ENCODE assay signal across 21 cellular contexts in genomic region chr5:86626149-86626548, GRCh38. TPM values are rescaled to one million over a fixed set of nuclear protein-coding genes. Genes with fewer than 3 reads are reported as not detected.
DNase-seq lines count a peak whose midpoint lies in the region; ATAC-seq, FAIRE-seq and TF ChIP-seq lines count a peak whose summit lies in the region.
"Had no signal": no experiment of that assay in that cellular context is flagged by ENCODE, and none has a peak within 500 bp of the region (broad histone marks: within the 10 kb centered on the region; RNA-seq: fewer than 3 reads in every experiment).

No MANE protein-coding gene starts in this region.

- H3K4me1 ChIP-seq in K562 (replicated peaks in 1 of 2; ENCODE audit: control insufficient read depth in 2 of 2, insufficient read depth in 2 of 2, low read length in 2 of 2) (peaks cover 0 to 3% of the 10 kb centered on the region in 2 experiments; a peak in 1 of 5 replicates), trophoblast cell (ENCODE audit: control insufficient read depth in 1 of 2, insufficient read depth in 2 of 2, low read length in 2 of 2) (no peaks in the 10 kb centered on the region), transverse colon (no peaks in the 10 kb centered on the region)
- H3K4me1 ChIP-seq: Caco-2 had no signal

- FAIRE-seq in K562 (lab: Jason Lieb, UNC) = no peak
- FAIRE-seq: HepG2 had no signal

- H3K4me1 Mint-ChIP-seq in activated naive CD4-positive, alpha-beta T cell treated with anti-CD3 and anti-CD28 coated beads for 36 hours (ENCODE audit: low read depth) = no peaks in the 10 kb centered on the region

- H3K79me1 ChIP-seq in trophoblast cell (ENCODE audit: low read length) = no peaks in the 10 kb centered on the region

- H3K9me1 ChIP-seq in K562 (ENCODE audit: control insufficient read depth, insufficient read depth, low read length) = no peaks in the 10 kb centered on the region

- in situ Hi-C loops in K562 (cut with MboI) (no loop called here), transverse colon (cut with MboI; ENCODE audit: low pct_ligation_motif_present in 1 of 4, low pct_unique_long_range_greater_than_20kb in 1 of 4, low sequenced_read_pairs in 3 of 4) (no loop called here)

- peaks cover 6% of the 10 kb centered on the region for H3K36me3 Mint-ChIP-seq in activated naive CD4-positive, alpha-beta T cell treated with anti-CD3 and anti-CD28 coated beads for 36 hours (ENCODE audit: low read depth)

- no peak overlapping the region for H3K27ac Mint-ChIP-seq in activated naive CD4-positive, alpha-beta T cell treated with anti-CD3 and anti-CD28 coated beads for 36 hours
- H3K27ac Mint-ChIP-seq: CD4-positive, alpha-beta T cell; H9 had no signal

- no peak overlapping the region for H3K4ac ChIP-seq in trophoblast cell (ENCODE audit: low read depth, low read length)

- TF ChIP-seq POLR2A in K562 (conservative IDR thresholded peaks at IDR 0.05) (no peak), transverse colon (IDR thresholded peaks at IDR 0.05) (no peak)

- no peak overlapping the region for H2AFZ ChIP-seq in K562 (ENCODE audit: low read depth, low read length)
- no peak overlapping the region for H2AFZ ChIP-seq in trophoblast cell (ENCODE audit: insufficient read depth, low read length, poor library complexity)

- no peaks in the 10 kb centered on the region for H4K20me1 ChIP-seq in K562 (replicated peaks; ENCODE audit: control insufficient read depth, insufficient read depth, low read length)

- no peak overlapping the region for H4K12ac ChIP-seq in trophoblast cell (ENCODE audit: low read depth, low read length)

- H3K9me3 Mint-ChIP-seq in activated naive CD4-positive, alpha-beta T cell treated with anti-CD3 and anti-CD28 coated beads for 36 hours = no peaks in the 10 kb centered on the region
- H3K9me3 Mint-ChIP-seq: CD4-positive, alpha-beta T cell; H9 had no signal

- no peak overlapping the region for H3K4me3 Mint-ChIP-seq in activated naive CD4-positive, alpha-beta T cell treated with anti-CD3 and anti-CD28 coated beads for 36 hours
- H3K4me3 Mint-ChIP-seq: CD4-positive, alpha-beta T cell; H9 had no signal

- no peak overlapping the region for H2BK12ac ChIP-seq in trophoblast cell (ENCODE audit: low read length)

- H2BK5ac ChIP-seq in trophoblast cell (ENCODE audit: low read depth, low read length, poor library complexity) = no peak overlapping the region

- no peak overlapping the region for H3K23ac ChIP-seq in trophoblast cell (ENCODE audit: low read length)

- POLR2A ChIA-PET in K562 (lab: Yijun Ruan, JAX) = interaction anchor here (1.0 kb wide), 1 partner anchor 124 kb away, joined by 3 read pairs; no protein-coding TSS in a partner anchor

- no TSS peak for BruUV-seq in K562 (replicated peaks; lab: Mats Ljungman, UMichigan)

- H3K9ac ChIP-seq in K562 (ENCODE audit: insufficient read depth in 1 of 2, low read depth in 2 of 2, low read length in 2 of 2) = no peak overlapping the region
- peak overlapping the region; percentile 33 for H3K9ac ChIP-seq in trophoblast cell (ENCODE audit: low read length)

- H4K91ac ChIP-seq in trophoblast cell (ENCODE audit: low read depth, low read length) = no peak overlapping the region

- H3K79me2 ChIP-seq in K562 (ENCODE audit: control insufficient read depth, insufficient read depth, low read length) (no peaks in the 10 kb centered on the region), trophoblast cell (ENCODE audit: control insufficient read depth, insufficient read depth, low read length, poor library complexity) (no peaks in the 10 kb centered on the region)

- no peak overlapping the region for H3K18ac ChIP-seq in trophoblast cell (ENCODE audit: low read length)

- no peaks in the 10 kb centered on the region for H3K27me3 Mint-ChIP-seq in activated naive CD4-positive, alpha-beta T cell treated with anti-CD3 and anti-CD28 coated beads for 36 hours (ENCODE audit: low read depth)

- H3K14ac ChIP-seq in trophoblast cell (ENCODE audit: low read length) = no peak overlapping the region

- no peak for TF ChIP-seq CTCF in K562 (IDR thresholded peaks at IDR 0.05 in 2 of 3, conservative IDR thresholded peaks at IDR 0.05 in 1 of 3; ENCODE audit: insufficient read depth in 2 of 3, low read depth in 1 of 3, low read length in 3 of 3)
- TF ChIP-seq CTCF in transverse colon (IDR thresholded peaks at IDR 0.05) = no peak

- no peak overlapping the region for H2AK5ac ChIP-seq in trophoblast cell (ENCODE audit: low read length)

- H3K27ac ChIP-seq in K562 (ENCODE audit: extremely low read depth, low read depth, low read length) (no peak overlapping the region), trophoblast cell (ENCODE audit: low read depth, low read length) (no peak overlapping the region), transverse colon (no peak overlapping the region)
- H3K27ac ChIP-seq: HL-60 had no signal

- H3K4me2 ChIP-seq in K562 (ENCODE audit: insufficient read depth, low read length) = no peak overlapping the region
- no peak overlapping the region for H3K4me2 ChIP-seq in trophoblast cell (ENCODE audit: low read length)

- ATAC-seq in K562 = no peak
- ATAC-seq: HepG2 had no signal

- no peaks in the 10 kb centered on the region for H3K27me3 ChIP-seq in K562 (ENCODE audit: control insufficient read depth in 2 of 2, insufficient read depth in 2 of 2, low read length in 2 of 2)
- no peaks in the 10 kb centered on the region for H3K27me3 ChIP-seq in trophoblast cell (ENCODE audit: insufficient read depth, low read length)
- H3K27me3 ChIP-seq in transverse colon = peaks cover 13% of the 10 kb centered on the region

- no peak overlapping the region for H3K4me3 ChIP-seq in K562
- H3K4me3 ChIP-seq in trophoblast cell (ENCODE audit: low read depth, low read length) = no peak overlapping the region
- no peak overlapping the region for H3K4me3 ChIP-seq in transverse colon

- no peak overlapping the region for H4K8ac ChIP-seq in trophoblast cell (ENCODE audit: low read depth, low read length)

- no peak overlapping the region for H2BK120ac ChIP-seq in trophoblast cell (ENCODE audit: insufficient read depth, low read length, poor library complexity)

- no peaks in the 10 kb centered on the region for H3K9me3 ChIP-seq in K562 (replicated peaks; ENCODE audit: control insufficient read depth, insufficient read depth, low read depth, low read length)
- no peaks in the 10 kb centered on the region for H3K9me3 ChIP-seq in trophoblast cell (ENCODE audit: insufficient read depth, low read depth, low read length)
- no peaks in the 10 kb centered on the region for H3K9me3 ChIP-seq in transverse colon
- H3K9me3 ChIP-seq: Caco-2 had no signal

- no peak for TF ChIP-seq RAD21 in Ishikawa (IDR thresholded peaks at IDR 0.05; ENCODE audit: low read depth)
- no peak for TF ChIP-seq RAD21 in K562 (CRISPR knock-in tag; conservative IDR thresholded peaks at IDR 0.05 in 1 of 2, IDR thresholded peaks at IDR 0.05 in 1 of 2)

- peak; percentile 10 for DNase-seq in activated naive CD4-positive, alpha-beta T cell treated with anti-CD3 and anti-CD28 coated beads for 36 hours
- DNase-seq in activated naive CD4-positive, alpha-beta T cell (lab: John Stamatoyannopoulos, UW) = no peak
- DNase-seq in K562 (ENCODE audit: extremely low read depth in 1 of 4, low spot score in 3 of 4) = no peak
- DNase-seq in trophoblast cell = no peak
- no peak for DNase-seq in transverse colon
- DNase-seq in stimulated activated naive CD4-positive, alpha-beta T cell treated with Interleukin-2 at 50 U/mL for 16 hours (lab: John Stamatoyannopoulos, UW) = no peak
- DNase-seq: Caco-2; CD4-positive, alpha-beta T cell; DMS 273 treated with DMSO at 0.1 percent for 48 hours; DMS79 treated with DMSO at 0.1 percent for 48 hours; H9; KG1; NCI-H1105; NCI-H146; NCI-H2029; NCI-H446 treated with DMSO at 0.1 percent for 48 hours; NCI-H526 treated with DMSO at 0.1 percent for 48 hours; Right ventricle myocardium superior had no signal

- intact Hi-C loops in activated naive CD4-positive, alpha-beta T cell treated with anti-CD3 and anti-CD28 coated beads for 36 hours (cut with micrococcal nuclease) = no loop called here
- intact Hi-C loops in K562 (cut with micrococcal nuclease) = no loop called here
- intact Hi-C loops in transverse colon (cut with DNase I; ENCODE audit: low total_unique reads) = no loop called here

- CTCF ChIA-PET in activated naive CD4-positive, alpha-beta T cell treated with anti-CD3 and anti-CD28 coated beads for 36 hours (lab: Charles Lee) = interaction anchor here (0.8 kb wide), 1 partner anchor 53 kb away, joined by 3 read pairs; no protein-coding TSS in a partner anchor
- CTCF ChIA-PET in K562 (lab: Yijun Ruan, JAX; ENCODE audit: low intra/inter-chr PET ratio) = no interaction called here

- no peak for TF ChIP-seq EP300 in Ishikawa (IDR thresholded peaks at IDR 0.05; ENCODE audit: borderline replicate concordance)
- no peak for TF ChIP-seq EP300 in K562 (IDR thresholded peaks at IDR 0.05; ENCODE audit: low read length)
- no peak for TF ChIP-seq EP300 in transverse colon (IDR thresholded peaks at IDR 0.05; ENCODE audit: low read depth)

- peaks cover 10% of the 10 kb centered on the region; the same call in 1 of the 3 replicates for H3K36me3 ChIP-seq in K562 (ENCODE audit: control insufficient read depth, insufficient read depth, low read length)
- H3K36me3 ChIP-seq in trophoblast cell (ENCODE audit: control insufficient read depth in 1 of 2, insufficient read depth in 2 of 2, low read length in 2 of 2) = peaks cover 4% of the 10 kb centered on the region in 2 experiments
- peaks cover 0 to 10% (median 4%) of the 10 kb centered on the region in 4 donors for H3K36me3 ChIP-seq in transverse colon

RNA-seq across cellular contexts. Expression of gene COX7C, which starts 8.4 kb away (rescaled TPM):
- total RNA-seq in activated naive CD4-positive, alpha-beta T cell treated with anti-CD3 and anti-CD28 coated beads for 36 hours = 100 to 1,000 TPM; 925 to 952 TPM
- 39.6 and 68.4 TPM in 2 replicates for total RNA-seq in K562 (2011; cell fraction: chromatin; rRNA removed; ENCODE audit: low replicate concordance)
- total RNA-seq in K562 (2011; cell fraction: nucleolus; rRNA removed) = 73.2 and 75.5 TPM in 2 replicates
- total RNA-seq in K562 (2011; cell fraction: nucleoplasm; rRNA removed) = 107 and 167 TPM in 2 replicates
- total RNA-seq in K562 (2014; rRNA removed) (459 and 581 TPM in 2 replicates), K562 (2014; rRNA removed; fragmentation: Illumina TruSeq; extraction: Trizol) (951 and 996 TPM in 2 replicates), K562 (2015; rRNA removed; fragmentation: Illumina TruSeq; extraction: Trizol) (561 and 576 TPM in 2 replicates), K562 (2021) (730 and 822 TPM in 2 replicates), transverse colon (100 to 1,000 TPM; 329 to 677 (median 411) TPM)
- polyA plus RNA-seq in K562 (2011; rRNA removed) (1,150 and 1,333 TPM in 2 replicates), K562 (2014; fragmentation: Illumina TruSeq; extraction: Trizol) (742 and 771 TPM in 2 replicates), K562 (2014; fragmentation: Nextera tagmentation; extraction: Ambion mirVana) (1,000 to 10,000 TPM; 1,621 to 1,783 TPM), K562 (2014; rRNA removed) (930 and 1,039 TPM in 2 replicates)
- polyA plus RNA-seq in K562 (2011; cell fraction: cytosol; rRNA removed) = 411 and 948 TPM in 2 replicates
- 149 and 364 TPM in 2 replicates for polyA plus RNA-seq in K562 (2011; cell fraction: nucleus; rRNA removed)
- 913 and 3,555 TPM in 2 replicates for polyA plus RNA-seq in K562 (2012)
- polyA minus RNA-seq in K562 (2011; rRNA and poly(A)+ RNA removed) = 427 and 442 TPM in 2 replicates
- 78.5 and 106 TPM in 2 replicates for polyA minus RNA-seq in K562 (2011; cell fraction: cytosol; rRNA and poly(A)+ RNA removed)
- polyA minus RNA-seq in K562 (2011; cell fraction: nucleus; rRNA and poly(A)+ RNA removed) = 34.6 and 67.1 TPM in 2 replicates
- polyA plus RNA-seq in trophoblast cell (2013) = 953 and 990 TPM in 2 replicates
